ENCODE assay signal across 1 cellular context in the genomic region with DNA sequence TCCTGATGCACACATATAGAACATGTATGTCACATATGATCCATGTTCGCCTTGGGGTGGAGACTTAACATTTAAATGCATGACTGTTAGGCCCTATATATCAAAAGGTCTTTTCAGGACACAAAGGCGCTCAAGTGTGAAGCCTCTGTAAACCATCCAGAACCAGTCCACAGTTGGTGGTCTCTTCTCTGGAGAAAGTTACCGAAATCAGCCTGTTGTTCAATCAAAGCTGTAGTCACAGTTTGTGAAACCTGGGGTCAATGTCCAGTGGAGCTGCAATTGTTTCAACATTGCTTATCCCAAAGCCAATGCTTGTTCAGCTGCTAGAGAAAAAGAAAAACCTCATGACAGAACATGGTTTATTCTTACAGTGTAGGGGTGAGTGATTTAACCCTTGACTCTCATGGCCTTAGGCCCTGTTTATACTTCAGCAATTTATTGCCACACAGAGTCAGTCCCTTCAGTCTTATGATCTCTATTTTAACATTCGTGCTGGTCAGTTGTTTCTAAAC.
TF ChIP-seq lines count a peak whose summit lies in the region.

No MANE protein-coding gene starts in this region.

TF ChIP-seq in HepG2, 621 proteins besides CTCF, POLR2A, EP300 and RAD21 (continued from another document):
- no peak for TF ChIP-seq ZNF891 (CRISPR knock-in tag; IDR thresholded peaks at IDR 0.05)
- no peak for TF ChIP-seq ZC3H13 (CRISPR knock-in tag; IDR thresholded peaks at IDR 0.05)
- peak; percentile 41; the same call in 1 of the 2 replicates for TF ChIP-seq CREM (IDR thresholded peaks at IDR 0.05)
- no peak for TF ChIP-seq CREM (CRISPR knock-in tag; IDR thresholded peaks at IDR 0.05)
- no peak for TF ChIP-seq RBFOX2 (IDR thresholded peaks at IDR 0.05; ENCODE audit: low read depth, low read length)
- TF ChIP-seq RERE (CRISPR knock-in tag; IDR thresholded peaks at IDR 0.05; ENCODE audit: low read depth), result 0 out of 2 replicates have a peak, but pooled peaks have one; percentile 39
- no peak for TF ChIP-seq ZBTB1 (CRISPR knock-in tag; IDR thresholded peaks at IDR 0.05; ENCODE audit: borderline replicate concordance)
- no peak for TF ChIP-seq YY1 (IDR thresholded peaks at IDR 0.05; ENCODE audit: insufficient read depth, insufficient replicate concordance, low read depth, low read length)
- TF ChIP-seq ELF4 (CRISPR knock-in tag; IDR thresholded peaks at IDR 0.05; ENCODE audit: borderline replicate concordance), result no peak
- TF ChIP-seq, protein P1, sequence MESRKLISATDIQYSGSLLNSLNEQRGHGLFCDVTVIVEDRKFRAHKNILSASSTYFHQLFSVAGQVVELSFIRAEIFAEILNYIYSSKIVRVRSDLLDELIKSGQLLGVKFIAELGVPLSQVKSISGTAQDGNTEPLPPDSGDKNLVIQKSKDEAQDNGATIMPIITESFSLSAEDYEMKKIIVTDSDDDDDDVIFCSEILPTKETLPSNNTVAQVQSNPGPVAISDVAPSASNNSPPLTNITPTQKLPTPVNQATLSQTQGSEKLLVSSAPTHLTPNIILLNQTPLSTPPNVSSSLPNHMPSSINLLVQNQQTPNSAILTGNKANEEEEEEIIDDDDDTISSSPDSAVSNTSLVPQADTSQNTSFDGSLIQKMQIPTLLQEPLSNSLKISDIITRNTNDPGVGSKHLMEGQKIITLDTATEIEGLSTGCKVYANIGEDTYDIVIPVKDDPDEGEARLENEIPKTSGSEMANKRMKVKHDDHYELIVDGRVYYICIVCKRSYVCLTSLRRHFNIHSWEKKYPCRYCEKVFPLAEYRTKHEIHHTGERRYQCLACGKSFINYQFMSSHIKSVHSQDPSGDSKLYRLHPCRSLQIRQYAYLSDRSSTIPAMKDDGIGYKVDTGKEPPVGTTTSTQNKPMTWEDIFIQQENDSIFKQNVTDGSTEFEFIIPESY (CRISPR knock-in tag; IDR thresholded peaks at IDR 0.05), result no peak
- no peak for TF ChIP-seq ZBTB38 (CRISPR knock-in tag; IDR thresholded peaks at IDR 0.05)
- TF ChIP-seq, protein P2, sequence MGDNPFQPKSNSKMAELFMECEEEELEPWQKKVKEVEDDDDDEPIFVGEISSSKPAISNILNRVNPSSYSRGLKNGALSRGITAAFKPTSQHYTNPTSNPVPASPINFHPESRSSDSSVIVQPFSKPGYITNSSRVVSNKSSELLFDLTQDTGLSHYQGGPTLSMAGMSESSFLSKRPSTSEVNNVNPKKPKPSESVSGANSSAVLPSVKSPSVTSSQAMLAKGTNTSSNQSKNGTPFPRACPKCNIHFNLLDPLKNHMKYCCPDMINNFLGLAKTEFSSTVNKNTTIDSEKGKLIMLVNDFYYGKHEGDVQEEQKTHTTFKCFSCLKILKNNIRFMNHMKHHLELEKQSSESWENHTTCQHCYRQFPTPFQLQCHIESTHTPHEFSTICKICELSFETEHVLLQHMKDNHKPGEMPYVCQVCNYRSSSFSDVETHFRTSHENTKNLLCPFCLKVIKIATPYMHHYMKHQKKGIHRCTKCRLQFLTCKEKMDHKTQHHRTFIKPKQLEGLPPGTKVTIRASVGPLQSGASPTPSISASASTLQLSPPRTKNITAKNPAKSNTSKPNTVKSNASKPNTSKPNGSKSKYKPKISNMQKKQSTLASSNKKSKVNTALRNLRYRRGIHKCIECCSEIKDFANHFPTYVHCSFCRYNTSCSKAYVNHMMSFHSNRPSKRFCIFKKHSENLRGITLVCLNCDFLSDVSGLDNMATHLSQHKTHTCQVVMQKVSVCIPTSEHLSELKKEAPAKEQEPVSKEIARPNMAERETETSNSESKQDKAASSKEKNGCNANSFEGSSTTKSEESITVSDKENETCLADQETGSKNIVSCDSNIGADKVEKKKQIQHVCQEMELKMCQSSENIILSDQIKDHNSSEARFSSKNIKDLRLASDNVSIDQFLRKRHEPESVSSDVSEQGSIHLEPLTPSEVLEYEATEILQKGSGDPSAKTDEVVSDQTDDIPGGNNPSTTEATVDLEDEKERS (CRISPR knock-in tag; IDR thresholded peaks at IDR 0.05), result 0 out of 2 replicates have a peak, but pooled peaks have one; percentile 30
- TF ChIP-seq ZC3H4 (CRISPR knock-in tag; IDR thresholded peaks at IDR 0.05; ENCODE audit: borderline replicate concordance), result no peak
- TF ChIP-seq GATAD2A (CRISPR knock-in tag; IDR thresholded peaks at IDR 0.05), result peak; percentile 83
- no peak for TF ChIP-seq ZNF230 (CRISPR knock-in tag; IDR thresholded peaks at IDR 0.05)
- TF ChIP-seq CREB1 (IDR thresholded peaks at IDR 0.05), result no peak; the same call in 1 of the 2 replicates
- TF ChIP-seq CREB1 (CRISPR knock-in tag; IDR thresholded peaks at IDR 0.05), result no peak
- no peak for TF ChIP-seq KLF13 (CRISPR knock-in tag; IDR thresholded peaks at IDR 0.05)
- TF ChIP-seq TRAFD1 (CRISPR knock-in tag; IDR thresholded peaks at IDR 0.05; ENCODE audit: borderline replicate concordance), result no peak
- TF ChIP-seq ZNF124 (CRISPR knock-in tag; IDR thresholded peaks at IDR 0.05), result no peak; the same call in 1 of the 2 replicates
- peak; percentile 72 for TF ChIP-seq NCOA2 (CRISPR knock-in tag; IDR thresholded peaks at IDR 0.05)
- peak; percentile 31; the same call in 1 of the 2 replicates for TF ChIP-seq TBX3 (IDR thresholded peaks at IDR 0.05; ENCODE audit: borderline replicate concordance)
- TF ChIP-seq ZFP36L2 (CRISPR knock-in tag; IDR thresholded peaks at IDR 0.05), result 0 out of 2 replicates have a peak, but pooled peaks have one; percentile 44
- no peak for TF ChIP-seq ZNF354B (CRISPR knock-in tag; IDR thresholded peaks at IDR 0.05)
- TF ChIP-seq AGO1 (IDR thresholded peaks at IDR 0.05; ENCODE audit: low read depth, low read length, poor library complexity, severe bottlenecking), result no peak
- no peak for TF ChIP-seq ATM (IDR thresholded peaks at IDR 0.05; ENCODE audit: borderline replicate concordance)
- TF ChIP-seq RNF219 (CRISPR knock-in tag; IDR thresholded peaks at IDR 0.05), result no peak
- TF ChIP-seq ZNF329 (CRISPR knock-in tag; IDR thresholded peaks at IDR 0.05; ENCODE audit: low read depth), result no peak
- TF ChIP-seq PHF20 (CRISPR knock-in tag; IDR thresholded peaks at IDR 0.05), result no peak
- TF ChIP-seq UBTF (CRISPR knock-in tag; IDR thresholded peaks at IDR 0.05), result peak; percentile 25; the same call in 1 of the 2 replicates
- TF ChIP-seq ZNF616 (CRISPR knock-in tag; IDR thresholded peaks at IDR 0.05; ENCODE audit: low read depth), result no peak
- TF ChIP-seq NRL (CRISPR knock-in tag; IDR thresholded peaks at IDR 0.05; ENCODE audit: borderline replicate concordance), result no peak
- no peak for TF ChIP-seq MBD4 (IDR thresholded peaks at IDR 0.05; ENCODE audit: borderline replicate concordance, low read length)
- no peak for TF ChIP-seq MAFK (conservative IDR thresholded peaks at IDR 0.05 in 1 of 2, IDR thresholded peaks at IDR 0.05 in 1 of 2; ENCODE audit: low read length in 2 of 2)
- TF ChIP-seq KAT8 (CRISPR knock-in tag; IDR thresholded peaks at IDR 0.05), result no peak; the same call in 1 of the 2 replicates
- TF ChIP-seq FOXO1 (CRISPR knock-in tag; IDR thresholded peaks at IDR 0.05), result peak; percentile 82
- TF ChIP-seq POGZ (CRISPR knock-in tag; IDR thresholded peaks at IDR 0.05), result 0 out of 2 replicates have a peak, but pooled peaks have one; percentile 46
- TF ChIP-seq STAT5B (CRISPR knock-in tag; IDR thresholded peaks at IDR 0.05), result no peak
- TF ChIP-seq PITX1 (CRISPR knock-in tag; IDR thresholded peaks at IDR 0.05), result peak; percentile 66
- peak; percentile 96 for TF ChIP-seq CEBPB (IDR thresholded peaks at IDR 0.05; ENCODE audit: borderline replicate concordance, low read depth, low read length)
- TF ChIP-seq ZNF251 (CRISPR knock-in tag; IDR thresholded peaks at IDR 0.05), result no peak
- no peak for TF ChIP-seq ZNF263 (CRISPR knock-in tag; IDR thresholded peaks at IDR 0.05)
- TF ChIP-seq LCORL (IDR thresholded peaks at IDR 0.05), result 0 out of 2 replicates have a peak, but pooled peaks have one; percentile 21
- peak; percentile 56; the same call in 1 of the 2 replicates for TF ChIP-seq LCORL (CRISPR knock-in tag; IDR thresholded peaks at IDR 0.05)
